In the genomic region with DNA sequence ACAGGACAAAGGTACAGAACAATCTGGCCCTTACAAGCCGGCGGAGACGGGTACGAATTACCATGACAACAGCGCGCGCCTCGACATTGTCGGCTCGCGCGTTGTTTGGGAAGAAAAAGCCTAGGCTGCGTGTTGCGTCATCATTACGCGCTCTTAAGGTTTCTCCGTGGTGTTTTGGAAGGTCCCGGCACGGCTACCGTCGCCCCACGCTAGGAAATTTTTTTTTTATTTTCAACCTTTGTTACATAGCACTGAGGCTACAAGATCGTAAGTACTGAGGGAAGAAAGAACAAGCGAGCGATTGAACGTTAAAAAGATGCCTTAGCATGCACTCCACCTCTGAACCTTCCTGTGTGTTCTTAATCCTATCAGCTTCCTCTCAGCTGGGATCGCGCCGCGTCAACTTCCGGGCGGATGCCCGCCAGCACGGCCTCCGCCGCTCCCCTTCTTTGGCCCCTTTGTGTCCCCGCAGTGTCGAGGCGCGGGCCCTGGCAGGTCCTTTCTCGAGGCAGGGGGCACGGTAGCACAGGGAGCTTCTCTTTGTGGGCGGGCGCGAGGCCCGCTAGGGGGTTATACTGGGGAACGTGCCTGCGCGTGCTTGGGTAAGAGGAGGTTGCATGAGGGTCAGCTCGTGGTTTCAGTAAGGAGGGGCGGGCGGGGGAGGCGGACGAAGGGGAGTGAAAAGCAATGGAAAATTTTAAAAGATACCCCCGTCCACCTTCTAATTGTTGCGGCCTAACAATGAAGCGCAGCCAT, we compare ENCODE assay signal across 8 cellular contexts. TPM values are rescaled to one million over a fixed set of nuclear protein-coding genes. Genes with fewer than 3 reads are reported as not detected.
DNase-seq lines count a peak whose midpoint lies in the region; ATAC-seq and TF ChIP-seq lines count a peak whose summit lies in the region.

A gene with protein sequence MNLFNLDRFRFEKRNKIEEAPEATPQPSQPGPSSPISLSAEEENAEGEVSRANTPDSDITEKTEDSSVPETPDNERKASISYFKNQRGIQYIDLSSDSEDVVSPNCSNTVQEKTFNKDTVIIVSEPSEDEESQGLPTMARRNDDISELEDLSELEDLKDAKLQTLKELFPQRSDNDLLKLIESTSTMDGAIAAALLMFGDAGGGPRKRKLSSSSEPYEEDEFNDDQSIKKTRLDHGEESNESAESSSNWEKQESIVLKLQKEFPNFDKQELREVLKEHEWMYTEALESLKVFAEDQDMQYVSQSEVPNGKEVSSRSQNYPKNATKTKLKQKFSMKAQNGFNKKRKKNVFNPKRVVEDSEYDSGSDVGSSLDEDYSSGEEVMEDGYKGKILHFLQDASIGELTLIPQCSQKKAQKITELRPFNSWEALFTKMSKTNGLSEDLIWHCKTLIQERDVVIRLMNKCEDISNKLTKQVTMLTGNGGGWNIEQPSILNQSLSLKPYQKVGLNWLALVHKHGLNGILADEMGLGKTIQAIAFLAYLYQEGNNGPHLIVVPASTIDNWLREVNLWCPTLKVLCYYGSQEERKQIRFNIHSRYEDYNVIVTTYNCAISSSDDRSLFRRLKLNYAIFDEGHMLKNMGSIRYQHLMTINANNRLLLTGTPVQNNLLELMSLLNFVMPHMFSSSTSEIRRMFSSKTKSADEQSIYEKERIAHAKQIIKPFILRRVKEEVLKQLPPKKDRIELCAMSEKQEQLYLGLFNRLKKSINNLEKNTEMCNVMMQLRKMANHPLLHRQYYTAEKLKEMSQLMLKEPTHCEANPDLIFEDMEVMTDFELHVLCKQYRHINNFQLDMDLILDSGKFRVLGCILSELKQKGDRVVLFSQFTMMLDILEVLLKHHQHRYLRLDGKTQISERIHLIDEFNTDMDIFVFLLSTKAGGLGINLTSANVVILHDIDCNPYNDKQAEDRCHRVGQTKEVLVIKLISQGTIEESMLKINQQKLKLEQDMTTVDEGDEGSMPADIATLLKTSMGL (plus strand): TSS at position 397 of the 756 bp plus-strand sequence. CDS start 530 bp downstream, outside the sequence.

- H3K27me3 Mint-ChIP-seq in activated T-helper 17 cell treated with anti-CD3 and anti-CD28 coated beads, Interleukin-2, amount 50 U/mL, for 72 hours: no peaks in the 10 kb centered on the region
- peaks cover 7 to 11% of the 10 kb centered on the region in 2 donors for H3K27me3 Mint-ChIP-seq in natural killer cell (ENCODE audit: low read depth in 2 of 2)

- peak within 1 kb of the TSS; percentile 98 for H3K4me3 Mint-ChIP-seq in activated T-helper 17 cell treated with anti-CD3 and anti-CD28 coated beads, Interleukin-2, amount 50 U/mL, for 72 hours
- peak within 1 kb of the TSS; percentile 95 for H3K4me3 Mint-ChIP-seq in natural killer cell

- intact Hi-C loops in natural killer cell (cut with micrococcal nuclease): loop anchor here (5.0 kb wide), 1 partner anchor 245 kb away; a partner anchor contains a TSS

- H3K9me3 Mint-ChIP-seq in activated T-helper 17 cell treated with anti-CD3 and anti-CD28 coated beads, Interleukin-2, amount 50 U/mL, for 72 hours: no peaks in the 10 kb centered on the region
- H3K9me3 Mint-ChIP-seq in natural killer cell: no peaks in the 10 kb centered on the region

- H3K36me3 Mint-ChIP-seq in activated T-helper 17 cell treated with anti-CD3 and anti-CD28 coated beads, Interleukin-2, amount 50 U/mL, for 72 hours (ENCODE audit: low read depth): peaks cover 51% of the 10 kb centered on the region
- no peaks in the 10 kb centered on the region for H3K36me3 Mint-ChIP-seq in natural killer cell

- POLR2A ChIA-PET in RWPE1 (lab: Yijun Ruan, JAX; ENCODE audit: low non-redundant PET): interaction anchor here (0.6 kb wide), 1 partner anchor 300 kb away, joined by 3 read pairs; no protein-coding TSS in a partner anchor

- H3K27ac Mint-ChIP-seq in activated T-helper 17 cell treated with anti-CD3 and anti-CD28 coated beads, Interleukin-2, amount 50 U/mL, for 72 hours: peak within 1 kb of the TSS; percentile 99
- H3K27ac Mint-ChIP-seq in natural killer cell: peak within 1 kb of the TSS; percentile 98 to 99

- peak; percentile 97 for ATAC-seq in activated T-helper 17 cell treated with anti-CD3 and anti-CD28 coated beads, Interleukin-2, amount 50 U/mL, for 72 hours (replicated peaks)
- peak; percentile 87 to 92 (median 88) for ATAC-seq in natural killer cell

- peaks cover 16% of the 10 kb centered on the region for H3K4me1 Mint-ChIP-seq in activated T-helper 17 cell treated with anti-CD3 and anti-CD28 coated beads, Interleukin-2, amount 50 U/mL, for 72 hours
- peaks cover 20 to 40% of the 10 kb centered on the region in 2 donors for H3K4me1 Mint-ChIP-seq in natural killer cell

- TF ChIP-seq CTCF in LNCaP clone FGC (IDR thresholded peaks at IDR 0.05; ENCODE audit: control insufficient read depth, extremely low read depth, insufficient read depth) (no peak), RWPE1 (conservative IDR thresholded peaks at IDR 0.05; ENCODE audit: low read depth) (no peak), natural killer cell (IDR thresholded peaks at IDR 0.05) (no peak)

- CTCF ChIA-PET in RWPE1 (lab: Yijun Ruan, JAX): interaction anchor here (0.6 kb wide), 2 partner anchors 36 to 80 kb away, joined by 3 read pairs; no protein-coding TSS in a partner anchor

- H3K27ac ChIP-seq in RWPE1: peak within 1 kb of the TSS; percentile 84

- peak within 1 kb of the TSS; percentile 89 for H3K4me3 ChIP-seq in LNCaP clone FGC (ENCODE audit: low read depth, low read length)

- peak; percentile 90 for DNase-seq in Daoy (ENCODE audit: low read depth)
- peak; percentile 75 for DNase-seq in GOT3 (lab: John Stamatoyannopoulos, UW)
- peak; percentile 90 for DNase-seq in LNCaP clone FGC (ENCODE audit: low read depth)
- peak; percentile 80 for DNase-seq in RWPE1 (ENCODE audit: low spot score)
- peak; percentile 98 for DNase-seq in fibroblast of peridontal ligament (ENCODE audit: extremely low read depth)
- peak; percentile 81 for DNase-seq in natural killer cell
- DNase-seq in stimulated activated naive CD4-positive, alpha-beta T cell treated with Interleukin-2 at 50 U/mL for 16 hours (lab: John Stamatoyannopoulos, UW): peak; percentile 84

RNA-seq across cellular contexts. Expression of the gene that starts here (rescaled TPM):
- 18.1 and 22.9 TPM in 2 replicates for total RNA-seq in Daoy (2014; rRNA removed; shearing (Covaris generic))
- 10 to 100 TPM; 30.4 to 37.0 TPM for total RNA-seq in activated T-helper 17 cell treated with anti-CD3 and anti-CD28 coated beads, Interleukin-2, amount 50 U/mL, for 72 hours
- 10 to 100 TPM; 15.5 to 20.3 (median 15.9) TPM for total RNA-seq in natural killer cell

Comparison
In these comparisons a context has a peak if more than half of its experiments do, and no peak if none do; other contexts are left out.
1. Peak in every context shown above with its lines: DNase-seq, ATAC-seq, H3K4me3 ChIP-seq and H3K27ac ChIP-seq.